In the genomic region with DNA sequence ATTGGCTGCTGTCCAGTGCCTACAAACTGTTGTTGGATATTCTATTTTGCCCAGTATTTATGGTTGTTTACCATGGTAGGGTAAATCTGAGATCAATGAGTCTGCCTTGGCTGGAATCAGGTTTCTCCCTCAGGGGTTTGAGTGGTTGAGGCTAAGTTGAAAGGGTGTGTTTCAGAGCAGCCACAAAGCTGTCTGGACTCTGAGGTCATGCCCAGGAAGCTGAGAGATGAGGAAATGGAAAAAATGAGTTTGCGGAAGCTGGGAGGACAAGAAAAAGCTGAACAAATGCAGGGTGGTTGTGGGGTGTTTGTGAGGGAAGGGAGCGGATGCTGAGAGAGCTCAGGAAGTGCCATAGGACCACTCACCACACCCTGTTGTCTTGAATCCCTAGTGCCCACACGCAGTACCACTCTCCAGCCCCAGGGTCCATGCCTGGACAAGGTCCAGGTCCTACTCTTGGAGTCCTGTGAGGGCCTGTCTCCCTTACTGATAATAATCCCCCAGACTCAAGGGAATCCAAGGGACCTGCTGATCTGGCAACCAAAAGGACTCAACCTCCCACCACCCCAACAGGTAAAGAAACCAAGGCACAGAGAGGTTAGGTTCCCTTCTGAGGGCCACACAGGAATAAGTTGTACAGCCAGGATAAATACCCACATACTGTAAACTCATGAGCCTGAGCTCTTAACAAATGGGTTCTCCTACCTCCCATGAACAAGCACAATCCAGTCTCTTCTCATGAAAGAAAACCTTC, we compare ENCODE assay signal across 8 cellular contexts.
DNase-seq lines count a peak whose midpoint lies in the region; ATAC-seq and TF ChIP-seq lines count a peak whose summit lies in the region.

No MANE protein-coding gene starts in this region.

- no peak for TF ChIP-seq POLR2A in esophagus squamous epithelium (IDR thresholded peaks at IDR 0.05)

- peak overlapping the region; percentile 48 for H3K27ac Mint-ChIP-seq in T-helper 17 cell
- peak overlapping the region; percentile 82 for H3K27ac Mint-ChIP-seq in nephron progenitor cell

- H3K36me3 Mint-ChIP-seq in T-helper 17 cell (ENCODE audit: low read depth) (no peaks in the 10 kb centered on the region), nephron progenitor cell (ENCODE audit: low read depth) (no peaks in the 10 kb centered on the region)

- ATAC-seq in GM18909 (IDR thresholded peaks at IDR 0.05; ENCODE audit: poor library complexity, unreplicated experiment) = peak; percentile 44
- ATAC-seq in T-helper 17 cell = peak; percentile 34

- H3K27me3 ChIP-seq in BLaER1 (no peaks in the 10 kb centered on the region), esophagus squamous epithelium (no peaks in the 10 kb centered on the region)

- H3K27me3 Mint-ChIP-seq in T-helper 17 cell = no peaks in the 10 kb centered on the region
- no peaks in the 10 kb centered on the region for H3K27me3 Mint-ChIP-seq in nephron progenitor cell (ENCODE audit: low read depth, poor library complexity)

- TF ChIP-seq CTCF in esophagus squamous epithelium (IDR thresholded peaks at IDR 0.05) = no peak
- no peak for TF ChIP-seq CTCF in nephron progenitor cell (IDR thresholded peaks at IDR 0.05)

- H3K9me3 ChIP-seq in BLaER1 (no peaks in the 10 kb centered on the region), T-helper 17 cell (ENCODE audit: control insufficient read depth, low read length, poor library complexity, severe bottlenecking) (no peaks in the 10 kb centered on the region), esophagus squamous epithelium (no peaks in the 10 kb centered on the region)

- H3K4me3 ChIP-seq in BLaER1 (no peak overlapping the region), esophagus squamous epithelium (no peak overlapping the region)

- H3K9ac ChIP-seq in BLaER1 = peak overlapping the region; percentile 54; the same call in 1 of the 2 replicates

- intact Hi-C loops in esophagus squamous epithelium (cut with DNase I) = no loop called here

- peaks cover 96% of the 10 kb centered on the region for H3K4me1 ChIP-seq in BLaER1
- peaks cover 6 to 22% (median 12%) of the 10 kb centered on the region in 3 donors for H3K4me1 ChIP-seq in esophagus squamous epithelium

- no peaks in the 10 kb centered on the region for H3K9me3 Mint-ChIP-seq in nephron progenitor cell

- H3K27ac ChIP-seq in BLaER1 (peak overlapping the region; percentile 89), esophagus squamous epithelium (peak overlapping the region; percentile 21 to 77 (median 42))

- no peak overlapping the region for H3K4me3 Mint-ChIP-seq in T-helper 17 cell
- H3K4me3 Mint-ChIP-seq in nephron progenitor cell = peak overlapping the region; percentile 48

- H4K20me1 ChIP-seq in BLaER1 = peaks cover 16% of the 10 kb centered on the region; the same call in 1 of the 2 replicates

- peak; percentile 98 for DNase-seq in HT1080 (ENCODE audit: low read depth)
- DNase-seq in T-helper 17 cell = no peak
- DNase-seq in esophagus squamous epithelium (lab: John Stamatoyannopoulos, UW) = no peak
- DNase-seq in nephron progenitor cell = no peak
- DNase-seq in T-helper 9 cell = no peak
- DNase-seq in SHP77 treated with DMSO at 0.1 percent for 48 hours (lab: John Stamatoyannopoulos, UW) = no peak

- WGBS in esophagus squamous epithelium, 2 donors = 66 to 67% methylated on average over 3 of the region's 3 CpGs

- H3K36me3 ChIP-seq in BLaER1 (no peaks in the 10 kb centered on the region), esophagus squamous epithelium (no peaks in the 10 kb centered on the region)

- H3K4me1 Mint-ChIP-seq in T-helper 17 cell (peaks cover 19% of the 10 kb centered on the region), nephron progenitor cell (peaks cover 55% of the 10 kb centered on the region)

- peak overlapping the region; percentile 83 for H3K4me2 ChIP-seq in BLaER1
